18 cellular contexts compared by ENCODE assay signal in genomic region chr20:11869641-11870040, GRCh38. TPM values are rescaled to one million over a fixed set of nuclear protein-coding genes. Genes with fewer than 3 reads are reported as not detected.
DNase-seq lines count a peak whose midpoint lies in the region; ATAC-seq and TF ChIP-seq lines count a peak whose summit lies in the region.
"Had no signal": no experiment of that assay in that cellular context is flagged by ENCODE, and none has a peak within 500 bp of the region (broad histone marks: within the 10 kb centered on the region; RNA-seq: fewer than 3 reads in every experiment).

No MANE protein-coding gene starts in this region.

- H3K9me3 ChIP-seq in Caco-2 (no peaks in the 10 kb centered on the region), PC-3 (ENCODE audit: low read length) (no peaks in the 10 kb centered on the region)
- H3K9me3 ChIP-seq: BLaER1 treated with 17β-estradiol and CSF1 and Interleukin-3, amounts not matched to agents 10 nM and 100 nM had no signal

- H3K27me3 Mint-ChIP-seq in Caco-2 (ENCODE audit: insufficient read depth, unreplicated experiment): no peaks in the 10 kb centered on the region
- no peaks in the 10 kb centered on the region for H3K27me3 Mint-ChIP-seq in type B pancreatic cell
- H3K27me3 Mint-ChIP-seq: B cell had no signal

- H3K4me3 ChIP-seq in Caco-2 (ENCODE audit: low read depth, low read length) (no peak overlapping the region), PC-3 (ENCODE audit: low read length) (no peak overlapping the region)
- H3K4me3 ChIP-seq: BLaER1 treated with 17β-estradiol and CSF1 and Interleukin-3, amounts not matched to agents 10 nM and 100 nM had no signal

- H3K4me1 ChIP-seq in Caco-2 (peaks cover 21% of the 10 kb centered on the region), PC-3 (ENCODE audit: insufficient read depth, low read length) (no peaks in the 10 kb centered on the region)
- H3K4me1 ChIP-seq: BLaER1 treated with 17β-estradiol and CSF1 and Interleukin-3, amounts not matched to agents 10 nM and 100 nM had no signal

- no peaks in the 10 kb centered on the region for H3K27me3 ChIP-seq in Caco-2 (replicated peaks; ENCODE audit: control insufficient read depth, insufficient read depth, low read length)
- H3K27me3 ChIP-seq in PC-3 (ENCODE audit: low read length): no peaks in the 10 kb centered on the region
- H3K27me3 ChIP-seq: BLaER1 treated with 17β-estradiol and CSF1 and Interleukin-3, amounts not matched to agents 10 nM and 100 nM had no signal

- intact Hi-C loops in Caco-2 (cut with micrococcal nuclease; ENCODE audit: unreplicated experiment): no loop called here
- intact Hi-C loops in PC-3 (cut with micrococcal nuclease): no loop called here

- POLR2A ChIA-PET in Caco-2 (lab: Charles Lee) (no interaction called here), PC-3 (lab: Charles Lee; ENCODE audit: unreplicated experiment) (interaction anchor here (0.5 kb wide), 1 partner anchor 128 kb away, joined by 5 read pairs; no protein-coding TSS in a partner anchor)

- no peak overlapping the region for H2AFZ ChIP-seq in PC-3 (ENCODE audit: low read length)

- ATAC-seq in PC-3: no peak
- ATAC-seq: CD8-positive, alpha-beta T cell; HCT116 had no signal

- DNase-seq in Caco-2 (peak in 1 of 2 experiments; percentile 13), PC-3 (peak; percentile 31), islet precursor cell (peak; percentile 79), type B pancreatic cell (ENCODE audit: extremely low spot score, unreplicated experiment) (no peak), NCI-H526 (lab: John Stamatoyannopoulos, UW) (no peak)
- no peak for DNase-seq in activated CD8-positive, alpha-beta memory T cell treated with anti-CD3 and anti-CD28 coated beads, Interleukin-2, amount 50 U/mL, for 4 hours
- DNase-seq in activated CD8-positive, alpha-beta memory T cell treated with anti-CD3 and anti-CD28 coated beads, Interleukin-2, amount 50 U/mL, for 48 hours: no peak
- DNase-seq: CD8-positive, alpha-beta T cell; DMS 273 treated with DMSO at 0.1 percent for 48 hours; DMS79; GF-D8; GOT3; H7; HFFc6 had no signal

- H3K4me1 Mint-ChIP-seq in Caco-2 (ENCODE audit: low read depth, unreplicated experiment) (peaks cover 18% of the 10 kb centered on the region), type B pancreatic cell (ENCODE audit: unreplicated experiment) (peaks cover 14% of the 10 kb centered on the region)
- H3K4me1 Mint-ChIP-seq: B cell had no signal

- H3K4me2 ChIP-seq in PC-3 (ENCODE audit: low read length): no peak overlapping the region
- H3K4me2 ChIP-seq: BLaER1 treated with 17β-estradiol and CSF1 and Interleukin-3, amounts not matched to agents 10 nM and 100 nM had no signal

- H3K27ac Mint-ChIP-seq in Caco-2 (ENCODE audit: unreplicated experiment): peak overlapping the region; percentile 16
- H3K27ac Mint-ChIP-seq in type B pancreatic cell: peak overlapping the region; percentile 48
- H3K27ac Mint-ChIP-seq: B cell; CD8-positive, alpha-beta T cell; HFFc6 had no signal

- H3K36me3 ChIP-seq in Caco-2 (ENCODE audit: control insufficient read depth, insufficient read depth, low read length): no peaks in the 10 kb centered on the region
- no peaks in the 10 kb centered on the region for H3K36me3 ChIP-seq in PC-3 (ENCODE audit: low read depth, low read length)
- H3K36me3 ChIP-seq: BLaER1 treated with 17β-estradiol and CSF1 and Interleukin-3, amounts not matched to agents 10 nM and 100 nM had no signal

- no TSS peak for BruUV-seq in Caco-2 (replicated peaks; lab: Mats Ljungman, UMichigan)
- BruUV-seq in PC-3 (replicated peaks; lab: Mats Ljungman, UMichigan): no TSS peak

- H3K4me3 Mint-ChIP-seq in Caco-2 (ENCODE audit: unreplicated experiment) (no peak overlapping the region), type B pancreatic cell (no peak overlapping the region)
- H3K4me3 Mint-ChIP-seq: B cell; CD8-positive, alpha-beta T cell; HFFc6 had no signal

- H3K9ac ChIP-seq in PC-3 (ENCODE audit: low read length): no peak overlapping the region
- H3K9ac ChIP-seq: BLaER1 treated with 17β-estradiol and CSF1 and Interleukin-3, amounts not matched to agents 10 nM and 100 nM had no signal

- H3K27ac ChIP-seq in PC-3 (ENCODE audit: low read length): no peak overlapping the region
- H3K27ac ChIP-seq: BLaER1 treated with 17β-estradiol and CSF1 and Interleukin-3, amounts not matched to agents 10 nM and 100 nM; HL-60 had no signal

- H3K36me3 Mint-ChIP-seq in Caco-2 (ENCODE audit: insufficient read depth, unreplicated experiment) (no peaks in the 10 kb centered on the region), type B pancreatic cell (no peaks in the 10 kb centered on the region)
- H3K36me3 Mint-ChIP-seq: CD8-positive, alpha-beta T cell had no signal

- H3F3A ChIP-seq in PC-3 (ENCODE audit: low read length, unreplicated experiment): no peaks in the 10 kb centered on the region

- CTCF ChIA-PET in Caco-2 (lab: Charles Lee) (no interaction called here), PC-3 (lab: Charles Lee) (no interaction called here)

- no peak for TF ChIP-seq CTCF in Caco-2 (IDR thresholded peaks at IDR 0.05; ENCODE audit: insufficient read depth in 1 of 2, low read depth in 1 of 2, low read length in 1 of 2, severe bottlenecking in 1 of 2, unreplicated experiment in 1 of 2)
- no peak for TF ChIP-seq CTCF in PC-3 (conservative IDR thresholded peaks at IDR 0.05; ENCODE audit: low read depth, low read length)
- TF ChIP-seq CTCF in type B pancreatic cell (conservative IDR thresholded peaks at IDR 0.05): no peak

- H3K79me2 ChIP-seq in PC-3 (ENCODE audit: low read length): no peaks in the 10 kb centered on the region

- no peaks in the 10 kb centered on the region for H4K20me1 ChIP-seq in PC-3 (ENCODE audit: low read length)
- H4K20me1 ChIP-seq: BLaER1 treated with 17β-estradiol and CSF1 and Interleukin-3, amounts not matched to agents 10 nM and 100 nM had no signal

- H3K9me3 Mint-ChIP-seq in Caco-2 (ENCODE audit: unreplicated experiment) (peaks cover 17% of the 10 kb centered on the region), type B pancreatic cell (peaks cover 13% of the 10 kb centered on the region)
- H3K9me3 Mint-ChIP-seq: HFFc6 had no signal

- H3K9me2 ChIP-seq in PC-3 (replicated peaks; ENCODE audit: low read length): no peaks in the 10 kb centered on the region

RNA-seq across cellular contexts. Expression of gene BTBD3, which starts 48.1 kb away (rescaled TPM):
- 39.0 and 44.1 TPM in 2 replicates for total RNA-seq in Caco-2 (2022)
- 21.6 and 31.4 TPM in 2 replicates for total RNA-seq in PC-3 (2014; rRNA removed)
- total RNA-seq in type B pancreatic cell (ENCODE audit: low replicate concordance): 75.8 and 114 TPM in 2 replicates

Comparison
In these comparisons a context has a peak if more than half of its experiments do, and no peak if none do; other contexts are left out.
1. DNase-seq: peak in PC-3 (single experiment) and islet precursor cell (single experiment); none in type B pancreatic cell (single experiment), NCI-H526 (0 of 2), activated CD8-positive, alpha-beta memory T cell treated with anti-CD3 and anti-CD28 coated beads, Interleukin-2, amount 50 U/mL, for 4 hours (single experiment) and activated CD8-positive, alpha-beta memory T cell treated with anti-CD3 and anti-CD28 coated beads, Interleukin-2, amount 50 U/mL, for 48 hours (single experiment).